In the genomic region with DNA sequence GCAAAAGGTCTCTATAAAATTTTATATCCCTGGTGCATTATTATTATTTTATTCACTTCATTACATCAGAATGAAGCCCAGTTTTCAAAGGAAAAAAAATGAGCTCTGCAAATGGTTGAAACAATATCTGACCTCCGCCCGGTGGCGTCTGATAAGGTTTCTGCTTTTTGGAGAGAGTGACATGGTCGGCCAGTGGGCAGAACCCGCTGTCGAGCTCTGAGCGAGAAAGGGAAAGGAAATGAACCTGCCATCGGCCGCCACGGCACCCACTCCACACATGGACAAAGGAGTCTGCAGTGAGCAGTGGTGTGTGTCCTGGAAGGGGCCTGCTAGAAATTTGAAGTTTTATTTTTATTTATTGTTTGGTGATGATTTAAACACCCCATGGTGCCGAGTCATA, we compare ENCODE assay signal across 1 cellular context.
TF ChIP-seq lines count a peak whose summit lies in the region.

No MANE protein-coding gene starts in this region.

TF ChIP-seq in K562, 482 proteins besides CTCF, POLR2A, EP300 and RAD21 (continued from another document):
- TF ChIP-seq, protein P1, sequence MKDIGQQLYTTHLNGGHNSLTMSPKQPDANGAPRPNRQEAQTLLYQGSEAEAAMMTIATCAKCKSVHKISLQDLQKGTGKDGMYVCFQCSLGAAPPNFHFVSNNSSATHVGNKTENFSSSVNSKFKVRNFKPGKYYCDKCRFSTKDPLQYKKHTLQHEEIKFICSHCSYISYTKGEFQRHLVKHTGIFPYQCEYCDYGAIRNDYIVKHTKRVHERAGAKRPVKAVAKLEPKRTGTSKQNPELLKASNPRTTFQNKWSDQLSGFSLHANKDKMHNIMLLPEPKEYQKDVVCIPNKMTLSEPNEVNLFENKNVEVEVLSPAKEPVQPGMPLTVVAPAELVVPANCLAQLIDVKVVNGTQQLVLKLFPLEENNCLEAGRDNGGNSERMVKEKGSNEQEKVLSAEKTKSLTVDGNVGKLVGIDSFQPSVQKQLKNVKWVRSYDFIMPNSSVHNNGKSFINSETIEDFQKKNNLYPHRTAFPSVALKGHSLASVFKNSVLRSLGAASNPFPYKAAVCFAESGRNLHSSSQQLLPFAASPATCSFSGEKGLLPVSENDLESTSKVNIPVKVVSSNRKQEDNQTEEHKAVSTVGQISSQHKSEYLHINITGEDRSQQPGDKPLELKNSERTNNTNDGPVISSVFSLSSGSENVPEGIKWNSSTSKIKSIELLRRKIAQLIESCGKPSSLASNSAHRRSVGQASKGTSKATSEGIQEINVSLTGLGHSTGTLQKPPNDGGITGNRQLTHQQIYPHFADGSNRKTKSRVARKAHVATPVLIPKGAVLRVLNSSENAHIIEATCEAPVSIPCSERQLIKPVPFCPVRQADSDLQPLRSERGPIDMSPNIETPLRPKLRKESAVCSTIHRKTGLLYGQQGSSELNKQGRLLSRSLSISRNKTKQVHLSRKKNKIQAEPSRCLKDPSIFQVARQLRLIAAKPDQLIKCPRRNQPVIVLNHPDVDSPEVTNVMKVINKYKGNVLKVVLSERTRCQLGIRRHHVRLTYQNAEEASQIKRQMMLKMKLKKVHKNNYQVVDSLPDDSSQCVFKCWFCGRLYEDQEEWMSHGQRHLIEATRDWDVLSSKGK (CRISPR knock-in tag; IDR thresholded peaks at IDR 0.05): no peak
- TF ChIP-seq, protein P2, sequence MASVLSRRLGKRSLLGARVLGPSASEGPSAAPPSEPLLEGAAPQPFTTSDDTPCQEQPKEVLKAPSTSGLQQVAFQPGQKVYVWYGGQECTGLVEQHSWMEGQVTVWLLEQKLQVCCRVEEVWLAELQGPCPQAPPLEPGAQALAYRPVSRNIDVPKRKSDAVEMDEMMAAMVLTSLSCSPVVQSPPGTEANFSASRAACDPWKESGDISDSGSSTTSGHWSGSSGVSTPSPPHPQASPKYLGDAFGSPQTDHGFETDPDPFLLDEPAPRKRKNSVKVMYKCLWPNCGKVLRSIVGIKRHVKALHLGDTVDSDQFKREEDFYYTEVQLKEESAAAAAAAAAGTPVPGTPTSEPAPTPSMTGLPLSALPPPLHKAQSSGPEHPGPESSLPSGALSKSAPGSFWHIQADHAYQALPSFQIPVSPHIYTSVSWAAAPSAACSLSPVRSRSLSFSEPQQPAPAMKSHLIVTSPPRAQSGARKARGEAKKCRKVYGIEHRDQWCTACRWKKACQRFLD (CRISPR knock-in tag; IDR thresholded peaks at IDR 0.05): no peak
- TF ChIP-seq ZNF707 (CRISPR knock-in tag; conservative IDR thresholded peaks at IDR 0.05) (no peak), SUPT5H (IDR thresholded peaks at IDR 0.05) (no peak), KDM5B (IDR thresholded peaks at IDR 0.05; ENCODE audit: insufficient replicate concordance, low read depth, low read length) (no peak), ZNF239 (CRISPR knock-in tag; IDR thresholded peaks at IDR 0.05) (no peak), ZNF253 (CRISPR knock-in tag; conservative IDR thresholded peaks at IDR 0.05) (no peak), POLR3A (IDR thresholded peaks at IDR 0.05; ENCODE audit: borderline replicate concordance, extremely low read depth, insufficient read depth, insufficient read length) (no peak), FOXA3 (CRISPR knock-in tag; conservative IDR thresholded peaks at IDR 0.05 in 1 of 2, IDR thresholded peaks at IDR 0.05 in 1 of 2) (no peak), ADNP (tag; IDR thresholded peaks at IDR 0.05) (no peak), MBD2 (IDR thresholded peaks at IDR 0.05; ENCODE audit: borderline replicate concordance, low read depth) (no peak)
- TF ChIP-seq, protein P3, sequence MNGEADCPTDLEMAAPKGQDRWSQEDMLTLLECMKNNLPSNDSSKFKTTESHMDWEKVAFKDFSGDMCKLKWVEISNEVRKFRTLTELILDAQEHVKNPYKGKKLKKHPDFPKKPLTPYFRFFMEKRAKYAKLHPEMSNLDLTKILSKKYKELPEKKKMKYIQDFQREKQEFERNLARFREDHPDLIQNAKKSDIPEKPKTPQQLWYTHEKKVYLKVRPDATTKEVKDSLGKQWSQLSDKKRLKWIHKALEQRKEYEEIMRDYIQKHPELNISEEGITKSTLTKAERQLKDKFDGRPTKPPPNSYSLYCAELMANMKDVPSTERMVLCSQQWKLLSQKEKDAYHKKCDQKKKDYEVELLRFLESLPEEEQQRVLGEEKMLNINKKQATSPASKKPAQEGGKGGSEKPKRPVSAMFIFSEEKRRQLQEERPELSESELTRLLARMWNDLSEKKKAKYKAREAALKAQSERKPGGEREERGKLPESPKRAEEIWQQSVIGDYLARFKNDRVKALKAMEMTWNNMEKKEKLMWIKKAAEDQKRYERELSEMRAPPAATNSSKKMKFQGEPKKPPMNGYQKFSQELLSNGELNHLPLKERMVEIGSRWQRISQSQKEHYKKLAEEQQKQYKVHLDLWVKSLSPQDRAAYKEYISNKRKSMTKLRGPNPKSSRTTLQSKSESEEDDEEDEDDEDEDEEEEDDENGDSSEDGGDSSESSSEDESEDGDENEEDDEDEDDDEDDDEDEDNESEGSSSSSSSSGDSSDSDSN (IDR thresholded peaks at IDR 0.05; ENCODE audit: borderline replicate concordance in 1 of 2, low read depth in 2 of 2, low read length in 2 of 2): no peak
- TF ChIP-seq, protein P4, sequence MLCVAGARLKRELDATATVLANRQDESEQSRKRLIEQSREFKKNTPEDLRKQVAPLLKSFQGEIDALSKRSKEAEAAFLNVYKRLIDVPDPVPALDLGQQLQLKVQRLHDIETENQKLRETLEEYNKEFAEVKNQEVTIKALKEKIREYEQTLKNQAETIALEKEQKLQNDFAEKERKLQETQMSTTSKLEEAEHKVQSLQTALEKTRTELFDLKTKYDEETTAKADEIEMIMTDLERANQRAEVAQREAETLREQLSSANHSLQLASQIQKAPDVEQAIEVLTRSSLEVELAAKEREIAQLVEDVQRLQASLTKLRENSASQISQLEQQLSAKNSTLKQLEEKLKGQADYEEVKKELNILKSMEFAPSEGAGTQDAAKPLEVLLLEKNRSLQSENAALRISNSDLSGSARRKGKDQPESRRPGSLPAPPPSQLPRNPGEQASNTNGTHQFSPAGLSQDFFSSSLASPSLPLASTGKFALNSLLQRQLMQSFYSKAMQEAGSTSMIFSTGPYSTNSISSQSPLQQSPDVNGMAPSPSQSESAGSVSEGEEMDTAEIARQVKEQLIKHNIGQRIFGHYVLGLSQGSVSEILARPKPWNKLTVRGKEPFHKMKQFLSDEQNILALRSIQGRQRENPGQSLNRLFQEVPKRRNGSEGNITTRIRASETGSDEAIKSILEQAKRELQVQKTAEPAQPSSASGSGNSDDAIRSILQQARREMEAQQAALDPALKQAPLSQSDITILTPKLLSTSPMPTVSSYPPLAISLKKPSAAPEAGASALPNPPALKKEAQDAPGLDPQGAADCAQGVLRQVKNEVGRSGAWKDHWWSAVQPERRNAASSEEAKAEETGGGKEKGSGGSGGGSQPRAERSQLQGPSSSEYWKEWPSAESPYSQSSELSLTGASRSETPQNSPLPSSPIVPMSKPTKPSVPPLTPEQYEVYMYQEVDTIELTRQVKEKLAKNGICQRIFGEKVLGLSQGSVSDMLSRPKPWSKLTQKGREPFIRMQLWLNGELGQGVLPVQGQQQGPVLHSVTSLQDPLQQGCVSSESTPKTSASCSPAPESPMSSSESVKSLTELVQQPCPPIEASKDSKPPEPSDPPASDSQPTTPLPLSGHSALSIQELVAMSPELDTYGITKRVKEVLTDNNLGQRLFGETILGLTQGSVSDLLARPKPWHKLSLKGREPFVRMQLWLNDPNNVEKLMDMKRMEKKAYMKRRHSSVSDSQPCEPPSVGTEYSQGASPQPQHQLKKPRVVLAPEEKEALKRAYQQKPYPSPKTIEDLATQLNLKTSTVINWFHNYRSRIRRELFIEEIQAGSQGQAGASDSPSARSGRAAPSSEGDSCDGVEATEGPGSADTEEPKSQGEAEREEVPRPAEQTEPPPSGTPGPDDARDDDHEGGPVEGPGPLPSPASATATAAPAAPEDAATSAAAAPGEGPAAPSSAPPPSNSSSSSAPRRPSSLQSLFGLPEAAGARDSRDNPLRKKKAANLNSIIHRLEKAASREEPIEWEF (CRISPR knock-in tag; IDR thresholded peaks at IDR 0.05): no peak
- TF ChIP-seq, protein P5, sequence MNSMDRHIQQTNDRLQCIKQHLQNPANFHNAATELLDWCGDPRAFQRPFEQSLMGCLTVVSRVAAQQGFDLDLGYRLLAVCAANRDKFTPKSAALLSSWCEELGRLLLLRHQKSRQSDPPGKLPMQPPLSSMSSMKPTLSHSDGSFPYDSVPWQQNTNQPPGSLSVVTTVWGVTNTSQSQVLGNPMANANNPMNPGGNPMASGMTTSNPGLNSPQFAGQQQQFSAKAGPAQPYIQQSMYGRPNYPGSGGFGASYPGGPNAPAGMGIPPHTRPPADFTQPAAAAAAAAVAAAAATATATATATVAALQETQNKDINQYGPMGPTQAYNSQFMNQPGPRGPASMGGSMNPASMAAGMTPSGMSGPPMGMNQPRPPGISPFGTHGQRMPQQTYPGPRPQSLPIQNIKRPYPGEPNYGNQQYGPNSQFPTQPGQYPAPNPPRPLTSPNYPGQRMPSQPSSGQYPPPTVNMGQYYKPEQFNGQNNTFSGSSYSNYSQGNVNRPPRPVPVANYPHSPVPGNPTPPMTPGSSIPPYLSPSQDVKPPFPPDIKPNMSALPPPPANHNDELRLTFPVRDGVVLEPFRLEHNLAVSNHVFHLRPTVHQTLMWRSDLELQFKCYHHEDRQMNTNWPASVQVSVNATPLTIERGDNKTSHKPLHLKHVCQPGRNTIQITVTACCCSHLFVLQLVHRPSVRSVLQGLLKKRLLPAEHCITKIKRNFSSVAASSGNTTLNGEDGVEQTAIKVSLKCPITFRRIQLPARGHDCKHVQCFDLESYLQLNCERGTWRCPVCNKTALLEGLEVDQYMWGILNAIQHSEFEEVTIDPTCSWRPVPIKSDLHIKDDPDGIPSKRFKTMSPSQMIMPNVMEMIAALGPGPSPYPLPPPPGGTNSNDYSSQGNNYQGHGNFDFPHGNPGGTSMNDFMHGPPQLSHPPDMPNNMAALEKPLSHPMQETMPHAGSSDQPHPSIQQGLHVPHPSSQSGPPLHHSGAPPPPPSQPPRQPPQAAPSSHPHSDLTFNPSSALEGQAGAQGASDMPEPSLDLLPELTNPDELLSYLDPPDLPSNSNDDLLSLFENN (IDR thresholded peaks at IDR 0.05; ENCODE audit: low read depth in 2 of 2, low read length in 2 of 2): no peak
- TF ChIP-seq, protein P6, sequence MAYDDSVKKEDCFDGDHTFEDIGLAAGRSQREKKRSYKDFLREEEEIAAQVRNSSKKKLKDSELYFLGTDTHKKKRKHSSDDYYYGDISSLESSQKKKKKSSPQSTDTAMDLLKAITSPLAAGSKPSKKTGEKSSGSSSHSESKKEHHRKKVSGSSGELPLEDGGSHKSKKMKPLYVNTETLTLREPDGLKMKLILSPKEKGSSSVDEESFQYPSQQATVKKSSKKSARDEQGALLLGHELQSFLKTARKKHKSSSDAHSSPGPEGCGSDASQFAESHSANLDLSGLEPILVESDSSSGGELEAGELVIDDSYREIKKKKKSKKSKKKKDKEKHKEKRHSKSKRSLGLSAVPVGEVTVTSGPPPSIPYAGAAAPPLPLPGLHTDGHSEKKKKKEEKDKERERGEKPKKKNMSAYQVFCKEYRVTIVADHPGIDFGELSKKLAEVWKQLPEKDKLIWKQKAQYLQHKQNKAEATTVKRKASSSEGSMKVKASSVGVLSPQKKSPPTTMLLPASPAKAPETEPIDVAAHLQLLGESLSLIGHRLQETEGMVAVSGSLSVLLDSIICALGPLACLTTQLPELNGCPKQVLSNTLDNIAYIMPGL (CRISPR knock-in tag; IDR thresholded peaks at IDR 0.05): no peak
